ENCODE assay signal across 17 cellular contexts in the genomic region with DNA sequence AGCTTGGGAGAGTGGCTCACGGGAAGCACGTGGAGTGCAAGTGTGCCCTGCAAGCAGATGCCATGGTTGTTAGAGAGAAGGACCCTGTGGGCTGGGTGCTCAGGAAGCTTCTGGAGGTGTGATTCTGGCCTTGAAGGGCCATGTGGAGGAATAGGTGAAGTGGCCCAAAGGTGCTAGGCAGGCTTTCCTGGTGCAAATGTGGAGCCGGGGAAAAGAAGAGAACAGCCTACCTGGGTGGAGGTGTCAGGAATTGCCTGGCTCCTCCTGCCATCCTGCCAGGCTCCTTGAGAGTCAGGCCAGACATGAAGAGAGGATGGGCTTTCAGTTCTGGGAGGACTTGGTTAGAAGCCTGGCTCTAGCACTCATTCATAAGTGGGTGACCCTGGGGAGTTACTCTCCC. TPM values are rescaled to one million over a fixed set of nuclear protein-coding genes. Genes with fewer than 3 reads are reported as not detected.
DNase-seq lines count a peak whose midpoint lies in the region; ATAC-seq and TF ChIP-seq lines count a peak whose summit lies in the region.
"Had no signal": no experiment of that assay in that cellular context is flagged by ENCODE, and none has a peak within 500 bp of the region (broad histone marks: within the 10 kb centered on the region; RNA-seq: fewer than 3 reads in every experiment).

No MANE protein-coding gene starts in this region.

- no peaks in the 10 kb centered on the region for H3K4me1 Mint-ChIP-seq in T-helper 17 cell
- peaks cover 5% of the 10 kb centered on the region for H3K4me1 Mint-ChIP-seq in activated CD8-positive, alpha-beta memory T cell treated with anti-CD3 and anti-CD28 coated beads, Interleukin-2, amount 10 ng/mL, durations not matched to agents 7 days and 5 days
- H3K4me1 Mint-ChIP-seq: CD4-positive, alpha-beta memory T cell had no signal

- H3K27me3 ChIP-seq in suprapubic skin: no peaks in the 10 kb centered on the region
- H3K27me3 ChIP-seq: BE2C had no signal

- H3K27ac ChIP-seq in suprapubic skin: no peak overlapping the region
- H3K27ac ChIP-seq: HL-60 had no signal

- H3K4me1 ChIP-seq in suprapubic skin: no peaks in the 10 kb centered on the region
- H3K4me1 ChIP-seq: BE2C had no signal

- no peak for TF ChIP-seq POLR2A in suprapubic skin (IDR thresholded peaks at IDR 0.05)

- H3K9me3 ChIP-seq in T-helper 17 cell (ENCODE audit: control insufficient read depth, low read length, poor library complexity, severe bottlenecking) (no peaks in the 10 kb centered on the region), suprapubic skin (no peaks in the 10 kb centered on the region)
- H3K9me3 ChIP-seq: BE2C had no signal

- H3K4me3 ChIP-seq in suprapubic skin: no peak overlapping the region

- no peak for TF ChIP-seq EP300 in suprapubic skin (IDR thresholded peaks at IDR 0.05)

- ATAC-seq in T-helper 17 cell (no peak), GM21717 (IDR thresholded peaks at IDR 0.05; ENCODE audit: unreplicated experiment) (no peak), GM18498 (IDR thresholded peaks at IDR 0.05; ENCODE audit: unreplicated experiment) (no peak)
- ATAC-seq in activated CD8-positive, alpha-beta memory T cell treated with anti-CD3 and anti-CD28 coated beads, Interleukin-2, amount 10 ng/mL, durations not matched to agents 7 days and 5 days: no peak
- ATAC-seq: PC-3 had no signal

- WGBS in suprapubic skin: 100% methylated on average over 3 of the region's 3 CpGs

- no peak overlapping the region for H3K27ac Mint-ChIP-seq in T-helper 17 cell
- no peak overlapping the region for H3K27ac Mint-ChIP-seq in activated CD8-positive, alpha-beta memory T cell treated with anti-CD3 and anti-CD28 coated beads, Interleukin-2, amount 10 ng/mL, durations not matched to agents 7 days and 5 days
- H3K27ac Mint-ChIP-seq: CD4-positive, alpha-beta memory T cell had no signal

- DNase-seq in T-helper 17 cell (no peak), mesenteric fat pad (ENCODE audit: low spot score) (peak; percentile 71), suprapubic skin (ENCODE audit: low spot score in 2 of 2) (peak; percentile 21 to 30), ecto neural progenitor cell (ENCODE audit: low spot score) (no peak)
- DNase-seq in activated CD8-positive, alpha-beta memory T cell treated with anti-CD3 and anti-CD28 coated beads, Interleukin-2, amount 10 ng/mL, durations not matched to agents 7 days and 5 days: peak; percentile 16
- DNase-seq: BE2C; CD4-positive, alpha-beta memory T cell; DMS79 treated with DMSO at 0.1 percent for 48 hours; GOT3; NCI-H1092 treated with DMSO at 0.1 percent for 48 hours; NCI-H187 treated with DMSO at 0.1 percent for 48 hours; NCI-H446; PC-3; SHP77 had no signal

- peak overlapping the region; percentile 42 for H3K4me3 Mint-ChIP-seq in T-helper 17 cell
- no peak overlapping the region for H3K4me3 Mint-ChIP-seq in activated CD8-positive, alpha-beta memory T cell treated with anti-CD3 and anti-CD28 coated beads, Interleukin-2, amount 10 ng/mL, durations not matched to agents 7 days and 5 days
- H3K4me3 Mint-ChIP-seq: CD4-positive, alpha-beta memory T cell had no signal

- H3K9me3 Mint-ChIP-seq in activated CD8-positive, alpha-beta memory T cell treated with anti-CD3 and anti-CD28 coated beads, Interleukin-2, amount 10 ng/mL, durations not matched to agents 7 days and 5 days (ENCODE audit: low read depth): no peaks in the 10 kb centered on the region

- no peaks in the 10 kb centered on the region for H3K36me3 Mint-ChIP-seq in T-helper 17 cell (ENCODE audit: low read depth)
- H3K36me3 Mint-ChIP-seq in activated CD8-positive, alpha-beta memory T cell treated with anti-CD3 and anti-CD28 coated beads, Interleukin-2, amount 10 ng/mL, durations not matched to agents 7 days and 5 days: no peaks in the 10 kb centered on the region
- H3K36me3 Mint-ChIP-seq: CD4-positive, alpha-beta memory T cell had no signal

- no peaks in the 10 kb centered on the region for H3K36me3 ChIP-seq in suprapubic skin
- H3K36me3 ChIP-seq: BE2C had no signal

- TF ChIP-seq CTCF in suprapubic skin (IDR thresholded peaks at IDR 0.05): no peak

- CTCF ChIA-PET in activated CD8-positive, alpha-beta memory T cell treated with anti-CD3 and anti-CD28 coated beads, Interleukin-2, amount 10 ng/mL, durations not matched to agents 7 days and 5 days (lab: Charles Lee): no interaction called here

- peaks cover 6% of the 10 kb centered on the region for H3K27me3 Mint-ChIP-seq in T-helper 17 cell
- peaks cover 4% of the 10 kb centered on the region for H3K27me3 Mint-ChIP-seq in activated CD8-positive, alpha-beta memory T cell treated with anti-CD3 and anti-CD28 coated beads, Interleukin-2, amount 10 ng/mL, durations not matched to agents 7 days and 5 days

RNA-seq across cellular contexts. Expression of a gene that starts 23.4 kb away (rescaled TPM):
- total RNA-seq in T-helper 17 cell (under 1 TPM in 1 of 2 donors, not detected in 1; 0.17 TPM), mesenteric fat pad (4.5 TPM), suprapubic skin (1 to 10 TPM in 3 of 4 donors, under 1 TPM in 1; 0.83 to 3.6 (median 2.0) TPM)
- under 1 TPM in 1 of 2 experiments, not detected in 1; 0.02 TPM for total RNA-seq in activated CD8-positive, alpha-beta memory T cell treated with anti-CD3 and anti-CD28 coated beads, Interleukin-2, amount 10 ng/mL, durations not matched to agents 7 days and 5 days
- total RNA-seq: CD4-positive, alpha-beta memory T cell; PC-3 had no signal

Comparison
In these comparisons a context has a peak if more than half of its experiments do, and no peak if none do; other contexts are left out.
1. DNase-seq: peak in activated CD8-positive, alpha-beta memory T cell treated with anti-CD3 and anti-CD28 coated beads, Interleukin-2, amount 10 ng/mL, durations not matched to agents 7 days and 5 days (single experiment), mesenteric fat pad (single experiment) and suprapubic skin (2 of 2); none in T-helper 17 cell (0 of 3) and ecto neural progenitor cell (single experiment).